9 cellular contexts compared by ENCODE assay signal in genomic region chr16:69823831-69824563, GRCh38.
DNase-seq lines count a peak whose midpoint lies in the region; ATAC-seq and TF ChIP-seq lines count a peak whose summit lies in the region.
"Had no signal": no experiment of that assay in that cellular context is flagged by ENCODE, and none has a peak within 500 bp of the region (broad histone marks: within the 10 kb centered on the region; RNA-seq: fewer than 3 reads in every experiment).

No MANE protein-coding gene starts in this region.

- ATAC-seq in HG03139 (IDR thresholded peaks at IDR 0.05; ENCODE audit: unreplicated experiment) (peak; percentile 86), Right ventricle myocardium inferior (peak; percentile 83)

- peaks cover 19% of the 10 kb centered on the region for H3K36me3 Mint-ChIP-seq in T-helper 2 cell treated with Interferon-gamma antibody and Interleukin-4, amounts not matched to agents 5 μg/mL and 100 μg/mL, for 36 hours (ENCODE audit: low read depth)
- H3K36me3 Mint-ChIP-seq in chondrocyte (ENCODE audit: low read depth): peaks cover 2% of the 10 kb centered on the region

- no peak for TF ChIP-seq CTCF in chondrocyte (IDR thresholded peaks at IDR 0.05)

- no peak overlapping the region for H3K4me3 Mint-ChIP-seq in T-helper 2 cell treated with Interferon-gamma antibody and Interleukin-4, amounts not matched to agents 5 μg/mL and 100 μg/mL, for 36 hours
- no peak overlapping the region for H3K4me3 Mint-ChIP-seq in chondrocyte (ENCODE audit: unreplicated experiment)

- H3K27ac ChIP-seq in temporal lobe (ENCODE audit: low read depth, low read length): peak overlapping the region; percentile 50

- DNase-seq in T-helper 2 cell treated with Interferon-gamma antibody and Interleukin-4, amounts not matched to agents 5 μg/mL and 100 μg/mL, for 36 hours (ENCODE audit: low spot score): no peak
- DNase-seq in T-helper 2 cell (no peak), Right ventricle myocardium inferior (ENCODE audit: missing footprints) (peak; percentile 73), mucosa of gallbladder (ENCODE audit: low spot score) (no peak), chondrocyte (ENCODE audit: low spot score) (no peak), HK-2 (ENCODE audit: unreplicated experiment) (no peak)
- DNase-seq: activated effector memory CD4-positive, alpha-beta T cell treated with Interleukin-2 at 50 U/mL for 16 hours had no signal

- no peaks in the 10 kb centered on the region for H3K9me3 Mint-ChIP-seq in T-helper 2 cell treated with Interferon-gamma antibody and Interleukin-4, amounts not matched to agents 5 μg/mL and 100 μg/mL, for 36 hours
- no peaks in the 10 kb centered on the region for H3K9me3 Mint-ChIP-seq in chondrocyte (ENCODE audit: low read depth)

- peak overlapping the region; percentile 62 for H3K27ac Mint-ChIP-seq in T-helper 2 cell treated with Interferon-gamma antibody and Interleukin-4, amounts not matched to agents 5 μg/mL and 100 μg/mL, for 36 hours
- no peak overlapping the region for H3K27ac Mint-ChIP-seq in chondrocyte (ENCODE audit: unreplicated experiment)

- intact Hi-C loops in Right ventricle myocardium inferior (cut with DNase I): no loop called here

- no peaks in the 10 kb centered on the region for H3K27me3 Mint-ChIP-seq in T-helper 2 cell treated with Interferon-gamma antibody and Interleukin-4, amounts not matched to agents 5 μg/mL and 100 μg/mL, for 36 hours (ENCODE audit: low read depth)
- H3K27me3 Mint-ChIP-seq in chondrocyte (ENCODE audit: low read depth): no peaks in the 10 kb centered on the region

- H3K4me1 Mint-ChIP-seq in T-helper 2 cell treated with Interferon-gamma antibody and Interleukin-4, amounts not matched to agents 5 μg/mL and 100 μg/mL, for 36 hours (ENCODE audit: low read depth): peaks cover 5% of the 10 kb centered on the region
- H3K4me1 Mint-ChIP-seq in chondrocyte (ENCODE audit: low read depth): peaks cover 16% of the 10 kb centered on the region
